ENCODE assay signal across 22 cellular contexts in genomic region chr3:126452213-126452612, GRCh38. TPM values are rescaled to one million over a fixed set of nuclear protein-coding genes. Genes with fewer than 3 reads are reported as not detected.
"Had no signal": no experiment of that assay in that cellular context is flagged by ENCODE, and none has a peak within 500 bp of the region (broad histone marks: within the 10 kb centered on the region; RNA-seq: fewer than 3 reads in every experiment).

No MANE protein-coding gene starts in this region.

- H3K4me3 ChIP-seq: coronary artery, esophagus squamous epithelium, gastroesophageal sphincter, upper lobe of left lung had no signal

- DNase-seq: activated B cell treated with CpG ODN at 0.5 μM for 24 hours; activated CD4-positive, alpha-beta T cell treated with anti-CD3 and anti-CD28 coated beads, Interleukin-2, amount 10 ng/mL, durations not matched to agents 7 days and 5 days; activated CD8-positive, alpha-beta T cell treated with anti-CD3 and anti-CD28 coated beads, Interleukin-2, amount 10 ng/mL, durations not matched to agents 7 days and 5 days; activated gamma-delta T cell treated with Interleukin-2 at 50 U/mL for 16 hours; brain microvascular endothelial cell; central memory CD4-positive, alpha-beta T cell; esophagus squamous epithelium; left cardiac atrium; nucleus accumbens; stimulated activated CD4-positive, alpha-beta T cell treated with anti-CD3 and anti-CD28 coated beads, Interleukin-2, amount 100 ng/mL, for 48 hours; stimulated activated CD8-positive, alpha-beta memory T cell treated with anti-CD3 and anti-CD28 coated beads, Interleukin-4, amount 100 ng/mL, for 48 hours; stimulated activated naive CD4-positive, alpha-beta T cell treated with Interleukin-2 at 50 U/mL for 16 hours; T-helper 1 cell; T-helper 9 cell; upper lobe of left lung had no signal

- H3K27ac ChIP-seq: brain microvascular endothelial cell, coronary artery, esophagus squamous epithelium, gastroesophageal sphincter, upper lobe of left lung had no signal

- H3K27me3 ChIP-seq: brain microvascular endothelial cell, esophagus squamous epithelium, gastroesophageal sphincter, upper lobe of left lung had no signal

- H3K9me3 ChIP-seq: esophagus squamous epithelium, gastroesophageal sphincter, upper lobe of left lung had no signal

RNA-seq across cellular contexts. Expression of gene CFAP100, which starts 57.5 kb away (rescaled TPM):
- total RNA-seq: activated B cell treated with CpG ODN at 0.5 μM for 24 hours; activated CD4-positive, alpha-beta T cell treated with anti-CD3 and anti-CD28 coated beads, Interleukin-2, amount 10 ng/mL, durations not matched to agents 7 days and 5 days; activated CD8-positive, alpha-beta T cell treated with anti-CD3 and anti-CD28 coated beads, Interleukin-2, amount 10 ng/mL, durations not matched to agents 7 days and 5 days; activated T-helper 1 cell treated with anti-CD3 and anti-CD28 coated beads, Interleukin-12 subunit alpha, Interleukin-12 subunit beta, Interleukin-2, Interleukin-4 antibody, amounts not matched to agents 30 ng/mL and 10 ng/mL and 1 ng/mL, durations not matched to agents 14 hours and 24 hours and 36 hours; aorta; esophagus squamous epithelium; gastroesophageal sphincter; left cardiac atrium; liver; renal cortical epithelial cell had no signal
- polyA plus RNA-seq: aorta, liver, neural cell had no signal
